ENCODE assay signal across 35 cellular contexts in genomic region chr15:96600350-96600749, GRCh38.
DNase-seq lines count a peak whose midpoint lies in the region; ATAC-seq, FAIRE-seq and TF ChIP-seq lines count a peak whose summit lies in the region.
"Had no signal": no experiment of that assay in that cellular context is flagged by ENCODE, and none has a peak within 500 bp of the region (broad histone marks: within the 10 kb centered on the region; RNA-seq: fewer than 3 reads in every experiment).

No MANE protein-coding gene starts in this region.

- H3K9me1 ChIP-seq in K562 (ENCODE audit: control insufficient read depth, insufficient read depth, low read length) = no peaks in the 10 kb centered on the region

- no peak overlapping the region for H2AFZ ChIP-seq in K562 (ENCODE audit: low read depth, low read length)
- H2AFZ ChIP-seq in neural cell (ENCODE audit: low read depth, low read length) = no peak overlapping the region

- TF ChIP-seq EP300 in K562 (IDR thresholded peaks at IDR 0.05; ENCODE audit: low read length) = no peak
- TF ChIP-seq EP300 in neural cell (conservative IDR thresholded peaks at IDR 0.05; ENCODE audit: poor library complexity, severe bottlenecking) = peak; percentile 91

- CTCF ChIA-PET in K562 (lab: Yijun Ruan, JAX; ENCODE audit: low intra/inter-chr PET ratio) = no interaction called here

- H3K79me2 ChIP-seq in K562 (ENCODE audit: control insufficient read depth, insufficient read depth, low read length) (no peaks in the 10 kb centered on the region), neural cell (replicated peaks; ENCODE audit: insufficient read depth, low read length) (no peaks in the 10 kb centered on the region)

- POLR2A ChIA-PET in K562 (lab: Yijun Ruan, JAX) = no interaction called here

- no peaks in the 10 kb centered on the region for H3K36me3 Mint-ChIP-seq in glutamatergic neuron (ENCODE audit: unreplicated experiment)
- H3K36me3 Mint-ChIP-seq in type B pancreatic cell = no peaks in the 10 kb centered on the region
- H3K36me3 Mint-ChIP-seq: CD14-positive monocyte; CD4-positive, alpha-beta memory T cell; CD4-positive, CD25-positive, alpha-beta regulatory T cell; CD8-positive, alpha-beta memory T cell; CD8-positive, alpha-beta T cell had no signal

- no peaks in the 10 kb centered on the region for H3F3A ChIP-seq in neural cell (ENCODE audit: insufficient read depth, low read length, poor library complexity, severe bottlenecking)

- H3K4me3 ChIP-seq in K562 (no peak overlapping the region), neural cell (ENCODE audit: low read length) (no peak overlapping the region)
- H3K4me3 ChIP-seq: A549; BLaER1; BLaER1 treated with 17β-estradiol and CSF1 and Interleukin-3, amounts not matched to agents 10 nM and 100 nM had no signal

- H3K9ac ChIP-seq in K562 (ENCODE audit: insufficient read depth in 1 of 2, low read depth in 2 of 2, low read length in 2 of 2) = no peak overlapping the region
- H3K9ac ChIP-seq in neural cell (ENCODE audit: low read length) = no peak overlapping the region
- H3K9ac ChIP-seq: BLaER1; BLaER1 treated with 17β-estradiol and CSF1 and Interleukin-3, amounts not matched to agents 10 nM and 100 nM had no signal

- H3K36me3 ChIP-seq in K562 (ENCODE audit: control insufficient read depth, insufficient read depth, low read length) = no peaks in the 10 kb centered on the region
- H3K36me3 ChIP-seq in neural cell (ENCODE audit: insufficient read depth, low read length) = no peaks in the 10 kb centered on the region
- H3K36me3 ChIP-seq: BE2C; BLaER1; BLaER1 treated with 17β-estradiol and CSF1 and Interleukin-3, amounts not matched to agents 10 nM and 100 nM had no signal

- no peaks in the 10 kb centered on the region for H3K9me3 ChIP-seq in K562 (replicated peaks; ENCODE audit: control insufficient read depth, insufficient read depth, low read depth, low read length)
- H3K9me3 ChIP-seq in neural cell (ENCODE audit: low read length) = no peaks in the 10 kb centered on the region
- H3K9me3 ChIP-seq: A549; BE2C; BLaER1; BLaER1 treated with 17β-estradiol and CSF1 and Interleukin-3, amounts not matched to agents 10 nM and 100 nM; Caco-2 had no signal

- no peak for TF ChIP-seq POLR2A in K562 (conservative IDR thresholded peaks at IDR 0.05)

- FAIRE-seq in K562 (lab: Jason Lieb, UNC) = peak; percentile 51
- FAIRE-seq: A204.1, A549, D721Med had no signal

- no TSS peak for BruUV-seq in K562 (replicated peaks; lab: Mats Ljungman, UMichigan)

- peaks cover 2% of the 10 kb centered on the region for H3K27me3 Mint-ChIP-seq in glutamatergic neuron (ENCODE audit: unreplicated experiment)
- H3K27me3 Mint-ChIP-seq in type B pancreatic cell = peaks cover 3% of the 10 kb centered on the region
- H3K27me3 Mint-ChIP-seq: B cell; CD4-positive, alpha-beta memory T cell; CD4-positive, alpha-beta T cell; CD4-positive, CD25-positive, alpha-beta regulatory T cell; CD8-positive, alpha-beta memory T cell had no signal

- H3K27me3 ChIP-seq in K562 (ENCODE audit: control insufficient read depth in 2 of 2, insufficient read depth in 2 of 2, low read length in 2 of 2) (0 out of 5 replicates have a peak, but pooled peaks cover 0 to 4% of the 10 kb centered on the region in 2 experiments), neural cell (ENCODE audit: insufficient read depth, low read depth, low read length) (no peaks in the 10 kb centered on the region)
- H3K27me3 ChIP-seq: BLaER1; BLaER1 treated with 17β-estradiol and CSF1 and Interleukin-3, amounts not matched to agents 10 nM and 100 nM had no signal

- H3K4me3 Mint-ChIP-seq in glutamatergic neuron (ENCODE audit: unreplicated experiment) (peak overlapping the region; percentile 44), type B pancreatic cell (no peak overlapping the region)
- H3K4me3 Mint-ChIP-seq: B cell; CD4-positive, alpha-beta memory T cell; CD4-positive, alpha-beta T cell; CD4-positive, CD25-positive, alpha-beta regulatory T cell; CD8-positive, alpha-beta memory T cell; CD8-positive, alpha-beta T cell had no signal

- DNase-seq in K562 (ENCODE audit: extremely low read depth in 1 of 4, low spot score in 3 of 4) (no peak), glutamatergic neuron (no peak), left cardiac atrium (no peak), type B pancreatic cell (ENCODE audit: extremely low spot score, unreplicated experiment) (no peak), T-helper 1 cell (no peak)
- DNase-seq: 8988T; ACHN; AML-193; BE2C; C1 segment of cervical spinal cord; Caco-2; Calu3; CD4-positive, alpha-beta memory T cell; CD4-positive, alpha-beta T cell; CD4-positive, CD25-positive, alpha-beta regulatory T cell; CD8-positive, alpha-beta memory T cell; CD8-positive, alpha-beta T cell; COR-L47; DMS 273 treated with DMSO at 0.1 percent for 48 hours; DMS153; DMS53; DMS79; DMS79 treated with DMSO at 0.1 percent for 48 hours; DND-41; EL had no signal

- no peaks in the 10 kb centered on the region for H4K20me1 ChIP-seq in K562 (replicated peaks; ENCODE audit: control insufficient read depth, insufficient read depth, low read length)
- H4K20me1 ChIP-seq in neural cell (ENCODE audit: insufficient read depth) = no peaks in the 10 kb centered on the region
- H4K20me1 ChIP-seq: BLaER1; BLaER1 treated with 17β-estradiol and CSF1 and Interleukin-3, amounts not matched to agents 10 nM and 100 nM had no signal

- WGBS in K562 (ENCODE audit: insufficient coverage, low coverage, missing lambda C conversion rate) = 2% methylated on average over 4 of the region's 4 CpGs

- TF ChIP-seq RAD21 in K562 (CRISPR knock-in tag; conservative IDR thresholded peaks at IDR 0.05 in 1 of 2, IDR thresholded peaks at IDR 0.05 in 1 of 2) (no peak), neural cell (conservative IDR thresholded peaks at IDR 0.05) (no peak)

- H3K27ac Mint-ChIP-seq in glutamatergic neuron (ENCODE audit: unreplicated experiment) (peak overlapping the region; percentile 74), type B pancreatic cell (no peak overlapping the region)
- H3K27ac Mint-ChIP-seq: B cell; CD14-positive monocyte; CD4-positive, alpha-beta memory T cell; CD4-positive, alpha-beta T cell; CD4-positive, CD25-positive, alpha-beta regulatory T cell; CD8-positive, alpha-beta memory T cell; CD8-positive, alpha-beta T cell had no signal

- H3K9me3 Mint-ChIP-seq in glutamatergic neuron (ENCODE audit: unreplicated experiment) (peaks cover 3% of the 10 kb centered on the region), type B pancreatic cell (no peaks in the 10 kb centered on the region)
- H3K9me3 Mint-ChIP-seq: CD4-positive, alpha-beta T cell; CD8-positive, alpha-beta T cell had no signal

- TF ChIP-seq CTCF in K562 (IDR thresholded peaks at IDR 0.05 in 2 of 3, conservative IDR thresholded peaks at IDR 0.05 in 1 of 3; ENCODE audit: insufficient read depth in 2 of 3, low read depth in 1 of 3, low read length in 3 of 3) (no peak), glutamatergic neuron (IDR thresholded peaks at IDR 0.05; ENCODE audit: partially characterized antibody, unreplicated experiment) (no peak), neural cell (IDR thresholded peaks at IDR 0.05; ENCODE audit: poor library complexity, severe bottlenecking) (no peak), type B pancreatic cell (conservative IDR thresholded peaks at IDR 0.05) (no peak)

- no peaks in the 10 kb centered on the region for H3K4me1 ChIP-seq in K562 (replicated peaks in 1 of 2; ENCODE audit: control insufficient read depth in 2 of 2, insufficient read depth in 2 of 2, low read length in 2 of 2)
- H3K4me1 ChIP-seq: A549, BE2C, BLaER1, Caco-2 had no signal

- H3K4me1 Mint-ChIP-seq in glutamatergic neuron (ENCODE audit: low read depth, unreplicated experiment) (peaks cover 22% of the 10 kb centered on the region), type B pancreatic cell (ENCODE audit: unreplicated experiment) (no peaks in the 10 kb centered on the region)
- H3K4me1 Mint-ChIP-seq: B cell; CD14-positive monocyte; CD4-positive, alpha-beta memory T cell; CD4-positive, CD25-positive, alpha-beta regulatory T cell; CD8-positive, alpha-beta memory T cell had no signal

- ATAC-seq in K562 (no peak), left cardiac atrium (no peak)
- ATAC-seq: A549; CD8-positive, alpha-beta T cell had no signal

- in situ Hi-C loops in K562 (cut with MboI) = no loop called here

- H3K27ac ChIP-seq in K562 (ENCODE audit: extremely low read depth, low read depth, low read length) (no peak overlapping the region), neural cell (ENCODE audit: low read length) (peak overlapping the region; percentile 72)
- H3K27ac ChIP-seq: 22Rv1; A549; BLaER1; BLaER1 treated with 17β-estradiol and CSF1 and Interleukin-3, amounts not matched to agents 10 nM and 100 nM; C4-2B had no signal

- intact Hi-C loops in K562 (cut with micrococcal nuclease) = no loop called here
- intact Hi-C loops in left cardiac atrium (cut with DNase I) = no loop called here

- H3K4me2 ChIP-seq in K562 (ENCODE audit: insufficient read depth, low read length) = no peak overlapping the region
- no peak overlapping the region for H3K4me2 ChIP-seq in neural cell (ENCODE audit: low read length)
- H3K4me2 ChIP-seq: A549; BLaER1; BLaER1 treated with 17β-estradiol and CSF1 and Interleukin-3, amounts not matched to agents 10 nM and 100 nM had no signal

- H3K9me2 ChIP-seq in neural cell (ENCODE audit: insufficient read depth, low read length) = no peaks in the 10 kb centered on the region

TF ChIP-seq in neural cell, 6 proteins besides CTCF, POLR2A, EP300 and RAD21 (continues in another document):
- no peak for TF ChIP-seq REST (IDR thresholded peaks at IDR 0.05; ENCODE audit: borderline replicate concordance)
